ENCODE assay signal across 28 cellular contexts in genomic region chrX:110103344-110103743, GRCh38.
"Had no signal": no experiment of that assay in that cellular context is flagged by ENCODE, and none has a peak within 500 bp of the region (broad histone marks: within the 10 kb centered on the region; RNA-seq: fewer than 3 reads in every experiment).

No MANE protein-coding gene starts in this region.

- H3K4me1 ChIP-seq: ascending aorta had no signal

- H3K4me3 ChIP-seq: ascending aorta, cardiac muscle cell, K562 had no signal

- H3K36me3 Mint-ChIP-seq: activated CD8-positive, alpha-beta memory T cell treated with anti-CD3 and anti-CD28 coated beads, Interleukin-2, amount 10 ng/mL, durations not matched to agents 7 days and 5 days had no signal

- H3K4me3 Mint-ChIP-seq: activated B cell treated with CpG ODN at 0.5 μM for 24 hours; activated CD4-positive, alpha-beta memory T cell treated with anti-CD3 and anti-CD28 coated beads, Interleukin-2, amount 10 ng/mL, durations not matched to agents 7 days and 5 days; activated CD8-positive, alpha-beta memory T cell treated with anti-CD3 and anti-CD28 coated beads, Interleukin-2, amount 10 ng/mL, durations not matched to agents 7 days and 5 days; activated naive CD8-positive, alpha-beta T cell treated with anti-CD3 and anti-CD28 coated beads for 36 hours; central memory CD8-positive, alpha-beta T cell; T-helper 2 cell treated with Interferon-gamma antibody and Interleukin-4, amounts not matched to agents 5 μg/mL and 100 μg/mL, for 36 hours had no signal

- H3K27me3 ChIP-seq: ascending aorta, cardiac muscle cell had no signal

- H3K27me3 Mint-ChIP-seq: activated B cell treated with CpG ODN at 0.5 μM for 24 hours; activated CD4-positive, alpha-beta memory T cell treated with anti-CD3 and anti-CD28 coated beads, Interleukin-2, amount 10 ng/mL, durations not matched to agents 7 days and 5 days; activated CD8-positive, alpha-beta memory T cell treated with anti-CD3 and anti-CD28 coated beads, Interleukin-2, amount 10 ng/mL, durations not matched to agents 7 days and 5 days; activated naive CD8-positive, alpha-beta T cell treated with anti-CD3 and anti-CD28 coated beads for 36 hours; central memory CD8-positive, alpha-beta T cell had no signal

- H3K27ac Mint-ChIP-seq: activated B cell treated with CpG ODN at 0.5 μM for 24 hours; activated CD4-positive, alpha-beta memory T cell treated with anti-CD3 and anti-CD28 coated beads, Interleukin-2, amount 10 ng/mL, durations not matched to agents 7 days and 5 days; activated CD8-positive, alpha-beta memory T cell treated with anti-CD3 and anti-CD28 coated beads, Interleukin-2, amount 10 ng/mL, durations not matched to agents 7 days and 5 days; activated naive CD8-positive, alpha-beta T cell treated with anti-CD3 and anti-CD28 coated beads for 36 hours; T-helper 2 cell treated with Interferon-gamma antibody and Interleukin-4, amounts not matched to agents 5 μg/mL and 100 μg/mL, for 36 hours had no signal

- H3K27ac ChIP-seq: ascending aorta, cardiac muscle cell had no signal

- DNase-seq: activated B cell treated with CpG ODN at 0.5 μM for 24 hours; activated CD4-positive, alpha-beta memory T cell treated with anti-CD3 and anti-CD28 coated beads, Interleukin-2, amount 10 ng/mL, durations not matched to agents 7 days and 5 days; activated CD4-positive, alpha-beta T cell treated with anti-CD3 and anti-CD28 coated beads for 4 hours; activated CD4-positive, alpha-beta T cell treated with anti-CD3 and anti-CD28 coated beads, Interleukin-2, amount 50 U/mL, for 1 hour; activated CD4-positive, CD25-positive, alpha-beta regulatory T cell treated with anti-CD3 and anti-CD28 coated beads, Interleukin-2, amount 50 U/mL, for 72 hours; activated CD8-positive, alpha-beta memory T cell treated with anti-CD3 and anti-CD28 coated beads for 24 hours; activated CD8-positive, alpha-beta memory T cell treated with anti-CD3 and anti-CD28 coated beads, Interleukin-2, amount 10 ng/mL, durations not matched to agents 7 days and 5 days; activated CD8-positive, alpha-beta memory T cell treated with anti-CD3 and anti-CD28 coated beads, Interleukin-2, amount 50 U/mL, for 48 hours; activated effector memory CD4-positive, alpha-beta T cell treated with Interleukin-2 at 50 U/mL for 16 hours; activated naive CD4-positive, alpha-beta T cell; activated naive CD4-positive, alpha-beta T cell treated with anti-CD3 and anti-CD28 coated beads, Interleukin-2, amount 50 U/mL, for 16 hours; activated naive CD8-positive, alpha-beta T cell treated with anti-CD3 and anti-CD28 coated beads for 36 hours; activated T-cell treated with anti-CD3 and anti-CD28 coated beads, Interleukin-2, amount 50 U/mL, for 48 hours; amygdala; NCI-H1105; NCI-H1436; NCI-H1694 treated with DMSO at 0.1 percent for 48 hours; NCI-H2029; NCI-H345; NCI-H524 treated with DMSO at 0.1 percent for 48 hours; NK-92 treated with Interleukin-12 subunit alpha and Interleukin-12 subunit beta, amount 100 ng/mL, for 24 hours; OCI-M1; Right ventricle myocardium superior had no signal

- H3K4me1 Mint-ChIP-seq: activated CD4-positive, alpha-beta memory T cell treated with anti-CD3 and anti-CD28 coated beads, Interleukin-2, amount 10 ng/mL, durations not matched to agents 7 days and 5 days had no signal

- H3K9me3 ChIP-seq: ascending aorta had no signal

- H3K36me3 ChIP-seq: ascending aorta, cardiac muscle cell had no signal

- H3K9me3 Mint-ChIP-seq: activated B cell treated with CpG ODN at 0.5 μM for 24 hours; activated CD4-positive, alpha-beta memory T cell treated with anti-CD3 and anti-CD28 coated beads, Interleukin-2, amount 10 ng/mL, durations not matched to agents 7 days and 5 days; activated naive CD8-positive, alpha-beta T cell treated with anti-CD3 and anti-CD28 coated beads for 36 hours; central memory CD8-positive, alpha-beta T cell; T-helper 2 cell treated with Interferon-gamma antibody and Interleukin-4, amounts not matched to agents 5 μg/mL and 100 μg/mL, for 36 hours had no signal
